ENCODE assay signal across 1 cellular context in genomic region chr7:98879198-98879988, GRCh38.
TF ChIP-seq lines count a peak whose summit lies in the region.

No MANE protein-coding gene starts in this region.

TF ChIP-seq in GM23338, 12 proteins besides CTCF, POLR2A, EP300 and RAD21 (continued from another document):
- no peak for TF ChIP-seq ZNF462 (CRISPR knock-in tag; IDR thresholded peaks at IDR 0.05)
